ENCODE assay signal across 11 cellular contexts in genomic region chr14:100079606-100080005, GRCh38. TPM values are rescaled to one million over a fixed set of nuclear protein-coding genes. Genes with fewer than 3 reads are reported as not detected.
DNase-seq lines count a peak whose midpoint lies in the region; ATAC-seq and TF ChIP-seq lines count a peak whose summit lies in the region.
"Had no signal": no experiment of that assay in that cellular context is flagged by ENCODE, and none has a peak within 500 bp of the region (broad histone marks: within the 10 kb centered on the region; RNA-seq: fewer than 3 reads in every experiment).

No MANE protein-coding gene starts in this region.

- peaks cover 67% of the 10 kb centered on the region for H3K36me3 Mint-ChIP-seq in activated T-cell treated with anti-CD3 and anti-CD28 coated beads, Interleukin-2, amount 50 U/mL, for 24 hours (ENCODE audit: low read depth)
- H3K36me3 Mint-ChIP-seq in T-cell (peaks cover 54% of the 10 kb centered on the region), endodermal cell (ENCODE audit: low read depth) (no peaks in the 10 kb centered on the region)
- H3K36me3 Mint-ChIP-seq in stimulated activated effector memory CD8-positive, alpha-beta T cell treated with anti-CD3 and anti-CD28 coated beads, Interleukin-12 subunit alpha, Interleukin-12 subunit beta, amount 100 ng/mL, for 72 hours, result peaks cover 82% of the 10 kb centered on the region

- 86 to 97% methylated on average over 6 of the region's 6 CpGs for WGBS in endodermal cell (ENCODE audit: insufficient coverage in 1 of 2, insufficient read length in 1 of 2), 2 experiments

- H3K27ac Mint-ChIP-seq in activated T-cell treated with anti-CD3 and anti-CD28 coated beads, Interleukin-2, amount 50 U/mL, for 24 hours, result peak overlapping the region; percentile 98
- H3K27ac Mint-ChIP-seq in T-cell (peak overlapping the region; percentile 98), endodermal cell (peak overlapping the region; percentile 28)
- H3K27ac Mint-ChIP-seq in stimulated activated effector memory CD8-positive, alpha-beta T cell treated with anti-CD3 and anti-CD28 coated beads, Interleukin-12 subunit alpha, Interleukin-12 subunit beta, amount 100 ng/mL, for 72 hours, result peak overlapping the region; percentile 88

- H3K9me3 ChIP-seq in endodermal cell (ENCODE audit: control insufficient read depth, low read length), result no peaks in the 10 kb centered on the region
- H3K9me3 ChIP-seq: thoracic aorta had no signal

- peak overlapping the region; percentile 70 for H3K4me3 Mint-ChIP-seq in activated T-cell treated with anti-CD3 and anti-CD28 coated beads, Interleukin-2, amount 50 U/mL, for 24 hours
- H3K4me3 Mint-ChIP-seq in T-cell (peak overlapping the region; percentile 69 to 87 (median 69)), endodermal cell (no peak overlapping the region)
- H3K4me3 Mint-ChIP-seq in stimulated activated effector memory CD8-positive, alpha-beta T cell treated with anti-CD3 and anti-CD28 coated beads, Interleukin-12 subunit alpha, Interleukin-12 subunit beta, amount 100 ng/mL, for 72 hours, result peak overlapping the region; percentile 77

- POLR2A ChIA-PET in T-cell (lab: Charles Lee), result interaction anchor here (0.6 to 4.7 kb wide), 9 partner anchors 8 to 74 kb away, joined by 3 to 55 read pairs (median 6); partner anchors contain the start of gene EVL (in 1 of the 2)

- H3K9me3 Mint-ChIP-seq in activated T-cell treated with anti-CD3 and anti-CD28 coated beads, Interleukin-2, amount 50 U/mL, for 24 hours, result no peaks in the 10 kb centered on the region
- H3K9me3 Mint-ChIP-seq in T-cell (no peaks in the 10 kb centered on the region), endodermal cell (no peaks in the 10 kb centered on the region)
- no peaks in the 10 kb centered on the region for H3K9me3 Mint-ChIP-seq in stimulated activated effector memory CD8-positive, alpha-beta T cell treated with anti-CD3 and anti-CD28 coated beads, Interleukin-12 subunit alpha, Interleukin-12 subunit beta, amount 100 ng/mL, for 72 hours

- H3K36me3 ChIP-seq in endodermal cell (ENCODE audit: control insufficient read depth, insufficient read depth, low read length), result peaks cover under 1% of the 10 kb centered on the region
- H3K36me3 ChIP-seq: thoracic aorta had no signal

- H3K9ac ChIP-seq in endodermal cell (ENCODE audit: extremely low read depth, low read length, poor library complexity, severe bottlenecking), result no peak overlapping the region

- no peak for ATAC-seq in T-cell (replicated peaks in 1 of 4)
- no peak for ATAC-seq in stimulated activated effector memory CD8-positive, alpha-beta T cell treated with anti-CD3 and anti-CD28 coated beads, Interleukin-12 subunit alpha, Interleukin-12 subunit beta, amount 100 ng/mL, for 72 hours

- H3K27me3 Mint-ChIP-seq in activated T-cell treated with anti-CD3 and anti-CD28 coated beads, Interleukin-2, amount 50 U/mL, for 24 hours, result no peaks in the 10 kb centered on the region
- no peaks in the 10 kb centered on the region for H3K27me3 Mint-ChIP-seq in T-cell
- H3K27me3 Mint-ChIP-seq in endodermal cell (ENCODE audit: insufficient read depth), result no peaks in the 10 kb centered on the region

- TF ChIP-seq CTCF in endodermal cell (conservative IDR thresholded peaks at IDR 0.05), result no peak

- no peaks in the 10 kb centered on the region for H3K4me1 ChIP-seq in endodermal cell (ENCODE audit: control insufficient read depth, insufficient read depth, low read length)

- H3K27ac ChIP-seq in endodermal cell (ENCODE audit: low read depth, low read length), result no peak overlapping the region

- peaks cover 97% of the 10 kb centered on the region for H3K4me1 Mint-ChIP-seq in activated T-cell treated with anti-CD3 and anti-CD28 coated beads, Interleukin-2, amount 50 U/mL, for 24 hours (ENCODE audit: low read depth)
- peaks cover 99 to 100% (median 99%) of the 10 kb centered on the region in 3 donors for H3K4me1 Mint-ChIP-seq in T-cell
- H3K4me1 Mint-ChIP-seq in endodermal cell, result peaks cover 15% of the 10 kb centered on the region
- peaks cover 100% of the 10 kb centered on the region for H3K4me1 Mint-ChIP-seq in stimulated activated effector memory CD8-positive, alpha-beta T cell treated with anti-CD3 and anti-CD28 coated beads, Interleukin-12 subunit alpha, Interleukin-12 subunit beta, amount 100 ng/mL, for 72 hours

- H3K4me3 ChIP-seq in endodermal cell (ENCODE audit: low read length), result no peak overlapping the region
- H3K4me3 ChIP-seq: thoracic aorta had no signal

- no peak for DNase-seq in activated T-cell treated with anti-CD3 and anti-CD28 coated beads, Interleukin-2, amount 50 U/mL, for 24 hours
- DNase-seq in activated T-cell treated with anti-CD3 and anti-CD28 coated beads, Interleukin-2, amount 50 U/mL, for 48 hours, result no peak
- no peak for DNase-seq in T-cell
- DNase-seq in endodermal cell, result no peak
- no peak for DNase-seq in stimulated activated effector memory CD8-positive, alpha-beta T cell treated with anti-CD3 and anti-CD28 coated beads, Interleukin-12 subunit alpha, Interleukin-12 subunit beta, amount 100 ng/mL, for 72 hours (ENCODE audit: low spot score in 2 of 2)
- no peak for DNase-seq in stimulated activated CD4-positive, alpha-beta T cell treated with anti-CD3 and anti-CD28 coated beads, Interleukin-4, amount 100 ng/mL, for 24 hours
- DNase-seq in DMS114 treated with DMSO at 0.1 percent for 48 hours (lab: John Stamatoyannopoulos, UW; ENCODE audit: unreplicated experiment), result no peak
- no peak for DNase-seq in NK-92 treated with Interleukin-12 subunit alpha and Interleukin-12 subunit beta, amount 100 ng/mL, for 24 hours (lab: John Stamatoyannopoulos, UW)
- DNase-seq: NCI-H1105, nucleus accumbens had no signal

- CTCF ChIA-PET in T-cell (lab: Charles Lee), result interaction anchor here (0.6 to 6.1 kb wide), 13 partner anchors 10 to 142 kb away, joined by 3 to 143 read pairs (median 7); partner anchors contain the start of gene EVL (in 1 of the 2)

- no peaks in the 10 kb centered on the region for H3K27me3 ChIP-seq in endodermal cell (ENCODE audit: control insufficient read depth, insufficient read depth, low read length, poor library complexity, severe bottlenecking)

RNA-seq across cellular contexts. Expression of gene EVL, which starts 14.4 kb away (rescaled TPM):
- total RNA-seq in T-cell (1,000 to 10,000 TPM; 1,049 to 1,157 (median 1,125) TPM), endodermal cell (10 to 100 TPM; 61.1 to 71.3 TPM)
- 234 TPM for polyA plus RNA-seq in endodermal cell (2013, experiment 1 of 2)
- polyA plus RNA-seq in endodermal cell (2013, experiment 2 of 2), result 188 TPM

Comparison
In these comparisons a context has a peak if more than half of its experiments do, and no peak if none do; other contexts are left out.
1. H3K27ac Mint-ChIP-seq: peak in every context shown above with its lines; median percentile 98 in activated T-cell treated with anti-CD3 and anti-CD28 coated beads, Interleukin-2, amount 50 U/mL, for 24 hours; 98 in T-cell; 88 in stimulated activated effector memory CD8-positive, alpha-beta T cell treated with anti-CD3 and anti-CD28 coated beads, Interleukin-12 subunit alpha, Interleukin-12 subunit beta, amount 100 ng/mL, for 72 hours; 28 in endodermal cell.
2. RNA of gene EVL, which starts 14.4 kb away (total RNA-seq): 1,049 to 1,157 TPM in T-cell; 61.1 to 71.3 TPM in endodermal cell; every median in the first group is over 10 times any median in the second.